ENCODE assay signal across 11 cellular contexts in genomic region chr1:157044326-157044725, GRCh38. TPM values are rescaled to one million over a fixed set of nuclear protein-coding genes. Genes with fewer than 3 reads are reported as not detected.
A peak's percentile ranks its signal among the peaks of the same experiment; 100 is the strongest.
DNase-seq lines count a peak whose midpoint lies in the region; ATAC-seq, FAIRE-seq and TF ChIP-seq lines count a peak whose summit lies in the region.
"Had no signal": no experiment of that assay in that cellular context is flagged by ENCODE, and none has a peak within 500 bp of the region (broad histone marks: within the 10 kb centered on the region; RNA-seq: fewer than 3 reads in every experiment).

No MANE protein-coding gene starts in this region.

- no peaks in the 10 kb centered on the region; the same call in 1 of the 2 replicates for H3K27me3 Mint-ChIP-seq in HFFc6 (ENCODE audit: insufficient read depth)
- no peaks in the 10 kb centered on the region for H3K27me3 Mint-ChIP-seq in brain
- peaks cover 70% of the 10 kb centered on the region for H3K27me3 Mint-ChIP-seq in stimulated activated memory B cell treated with anti-CD40 and anti-IgM and Interleukin-4, amounts not matched to agents 10 μg/mL and 1 μg/mL and 100 μg/mL, for 72 hours

- peak overlapping the region; percentile 84 for H3K9ac ChIP-seq in HepG2 (ENCODE audit: insufficient read depth, low read depth, low read length)

- no peaks in the 10 kb centered on the region for H3K36me3 ChIP-seq in HepG2 (replicated peaks in 1 of 2; ENCODE audit: control insufficient read depth in 1 of 2, insufficient read depth in 2 of 2, low read length in 2 of 2)
- no peaks in the 10 kb centered on the region for H3K36me3 ChIP-seq in thoracic aorta
- H3K36me3 ChIP-seq in small intestine (ENCODE audit: control insufficient read depth in 2 of 2, insufficient read depth in 2 of 2, low read length in 2 of 2) = no peaks in the 10 kb centered on the region

- H3K27ac ChIP-seq in HepG2 (ENCODE audit: extremely low read length, insufficient read depth, low read length) = peak overlapping the region; percentile 18
- no peak overlapping the region for H3K27ac ChIP-seq in thoracic aorta
- H3K27ac ChIP-seq in small intestine (ENCODE audit: low read depth in 1 of 2, low read length in 1 of 2) = no peak overlapping the region

- peaks cover 61% of the 10 kb centered on the region for H3K4me1 ChIP-seq in HepG2 (ENCODE audit: insufficient read depth, low read length)
- H3K4me1 ChIP-seq in thoracic aorta (ENCODE audit: control insufficient read depth in 1 of 2, low read depth in 2 of 2) = peaks cover 32 to 36% of the 10 kb centered on the region in 2 donors
- H3K4me1 ChIP-seq in small intestine (ENCODE audit: control insufficient read depth in 2 of 2, insufficient read depth in 1 of 2, low read depth in 1 of 2, low read length in 1 of 2) = peaks cover 9 to 28% of the 10 kb centered on the region in 2 donors

- H3K27ac Mint-ChIP-seq in HFFc6 (peak overlapping the region; percentile 90), brain (peak overlapping the region; percentile 58 to 97 (median 92))
- no peak overlapping the region for H3K27ac Mint-ChIP-seq in stimulated activated memory B cell treated with anti-CD40 and anti-IgM and Interleukin-4, amounts not matched to agents 10 μg/mL and 1 μg/mL and 100 μg/mL, for 72 hours

- peaks cover 64% of the 10 kb centered on the region for H3K4me1 Mint-ChIP-seq in HFFc6 (ENCODE audit: low read depth)
- H3K4me1 Mint-ChIP-seq in brain = peaks cover 59% of the 10 kb centered on the region
- H3K4me1 Mint-ChIP-seq in stimulated activated memory B cell treated with anti-CD40 and anti-IgM and Interleukin-4, amounts not matched to agents 10 μg/mL and 1 μg/mL and 100 μg/mL, for 72 hours = peaks cover 15% of the 10 kb centered on the region

- H3K79me2 ChIP-seq in HepG2 (ENCODE audit: insufficient read depth, low read length) = peaks cover 58% of the 10 kb centered on the region

- no peak for DNase-seq in HFFc6
- no peak for DNase-seq in HepG2 (ENCODE audit: low spot score)
- no peak for DNase-seq in thoracic aorta (ENCODE audit: low spot score)
- DNase-seq in small intestine = no peak
- DNase-seq: naive thymus-derived CD4-positive, alpha-beta T cell; NCI-H1930; stimulated activated naive CD8-positive, alpha-beta T cell treated with anti-CD3 and anti-CD28 coated beads, Interleukin-15, Interleukin-2, amounts not matched to agents 100 U/mL and 50 U/mL, for 24 hours had no signal

- peak overlapping the region; percentile 83 to 94 (median 88) for H3K4me3 ChIP-seq in HepG2 (replicated peaks in 1 of 3; ENCODE audit: insufficient read depth in 1 of 3, low read depth in 2 of 3, low read length in 3 of 3)
- peak overlapping the region; percentile 91 for H3K4me3 ChIP-seq in thoracic aorta
- peak overlapping the region in 1 of 2 donors; percentile 42 for H3K4me3 ChIP-seq in small intestine (ENCODE audit: low read depth in 1 of 2, low read length in 2 of 2)

- H3K4me3 Mint-ChIP-seq in HFFc6 (peak overlapping the region; percentile 93), brain (peak overlapping the region; percentile 91 to 97 (median 92))
- H3K4me3 Mint-ChIP-seq in stimulated activated memory B cell treated with anti-CD40 and anti-IgM and Interleukin-4, amounts not matched to agents 10 μg/mL and 1 μg/mL and 100 μg/mL, for 72 hours = no peak overlapping the region

- H3K9me3 ChIP-seq in HepG2 (ENCODE audit: low read length) = no peaks in the 10 kb centered on the region
- no peaks in the 10 kb centered on the region for H3K9me3 ChIP-seq in thoracic aorta
- no peaks in the 10 kb centered on the region for H3K9me3 ChIP-seq in small intestine (ENCODE audit: control insufficient read depth, low read depth)

- no peak for TF ChIP-seq POLR2A in HepG2 (IDR thresholded peaks at IDR 0.05; ENCODE audit: insufficient read depth in 1 of 2, low read depth in 2 of 2, low read length in 2 of 2)

- no peaks in the 10 kb centered on the region; the same call in 1 of the 2 replicates for H3K36me3 Mint-ChIP-seq in HFFc6 (ENCODE audit: low read depth)
- peaks cover 9% of the 10 kb centered on the region for H3K36me3 Mint-ChIP-seq in brain
- H3K36me3 Mint-ChIP-seq in stimulated activated memory B cell treated with anti-CD40 and anti-IgM and Interleukin-4, amounts not matched to agents 10 μg/mL and 1 μg/mL and 100 μg/mL, for 72 hours = no peaks in the 10 kb centered on the region

- TF ChIP-seq RAD21 in HepG2 (CRISPR knock-in tag; IDR thresholded peaks at IDR 0.05) = no peak

- in situ Hi-C loops in HepG2 (cut with HindIII; ENCODE audit: extremely low pct_ligation_motif_present, low pct_unique_long_range_greater_than_20kb) = no loop called here

- no peak for FAIRE-seq in HepG2 (lab: Jason Lieb, UNC)
- no peak for FAIRE-seq in small intestine (lab: Jason Lieb, UNC)
- FAIRE-seq: GM18507 had no signal

- H4K20me1 ChIP-seq in HepG2 (ENCODE audit: insufficient read depth, low read length) = no peaks in the 10 kb centered on the region

- POLR2A ChIA-PET in HepG2 (lab: Yijun Ruan, JAX) = no interaction called here

- intact Hi-C loops in HepG2 (cut with micrococcal nuclease; ENCODE audit: unreplicated experiment) = no loop called here

- H3K9me3 Mint-ChIP-seq in HFFc6 (no peaks in the 10 kb centered on the region), brain (no peaks in the 10 kb centered on the region)
- no peaks in the 10 kb centered on the region for H3K9me3 Mint-ChIP-seq in stimulated activated memory B cell treated with anti-CD40 and anti-IgM and Interleukin-4, amounts not matched to agents 10 μg/mL and 1 μg/mL and 100 μg/mL, for 72 hours

- TF ChIP-seq EP300 in HepG2 (IDR thresholded peaks at IDR 0.05; ENCODE audit: low read depth in 2 of 2, low read length in 2 of 2) (no peak), HepG2 (CRISPR knock-in tag; IDR thresholded peaks at IDR 0.05; ENCODE audit: borderline replicate concordance) (no peak)

- TF ChIP-seq CTCF in HFFc6 (IDR thresholded peaks at IDR 0.05) (no peak), brain (conservative IDR thresholded peaks at IDR 0.05) (no peak), HepG2 (CRISPR knock-in tag; IDR thresholded peaks at IDR 0.05) (no peak), thoracic aorta (IDR thresholded peaks at IDR 0.05) (no peak)

- WGBS in HepG2 (ENCODE audit: low lambda C conversion rate) = 19% methylated on average over 6 of the region's 6 CpGs
- WGBS in small intestine, 3 donors = 23 to 32% (median 29%) methylated on average over 6 of the region's 6 CpGs

- H3K27me3 ChIP-seq in HepG2 (ENCODE audit: control insufficient read depth in 1 of 2, insufficient read depth in 2 of 2, low read length in 2 of 2) (no peaks in the 10 kb centered on the region; a peak in 1 of 5 replicates), thoracic aorta (replicated peaks; ENCODE audit: insufficient read depth) (no peaks in the 10 kb centered on the region), small intestine (ENCODE audit: control insufficient read depth in 2 of 2, insufficient read depth in 2 of 2, low read length in 2 of 2) (no peaks in the 10 kb centered on the region)

- CTCF ChIA-PET in HepG2 (lab: Yijun Ruan, JAX; ENCODE audit: low intra/inter-chr PET ratio, low total read pairs) = no interaction called here

- H3K4me2 ChIP-seq in HepG2 (ENCODE audit: low read depth, low read length) = peak overlapping the region; percentile 77

- H2AFZ ChIP-seq in HepG2 (ENCODE audit: low read length) = no peak overlapping the region

- no peak for ATAC-seq in HepG2
- ATAC-seq in thoracic aorta (ENCODE audit: insufficient number of reproducible peaks, low FRiP score, low read depth) = no peak
- no peak for ATAC-seq in stimulated activated memory B cell treated with anti-CD40 and anti-IgM and Interleukin-4, amounts not matched to agents 10 μg/mL and 1 μg/mL and 100 μg/mL, for 72 hours
- ATAC-seq in HG02870 (IDR thresholded peaks at IDR 0.05; ENCODE audit: unreplicated experiment) = no peak
- ATAC-seq: naive thymus-derived CD4-positive, alpha-beta T cell; stimulated activated naive CD8-positive, alpha-beta T cell treated with anti-CD3 and anti-CD28 coated beads, Interleukin-15, Interleukin-2, amounts not matched to agents 100 U/mL and 50 U/mL, for 24 hours had no signal

- BruUV-seq in HepG2 (replicated peaks; lab: Mats Ljungman, UMichigan) = no TSS peak

RNA-seq across cellular contexts. Expression of gene ARHGEF11, which starts 1.2 kb away (rescaled TPM):
- total RNA-seq in HFFc6 (2021; fragmentation: NEBNext Ultra II Directional; extraction: Animal tissue kit (Norgen Biotek cat#: 25700)) = 10 to 100 TPM; 21.3 to 24.8 (median 22.4) TPM
- polyA plus RNA-seq in brain (ENCODE audit: insufficient read depth, low read depth, low replicate concordance) (15.3 TPM), HepG2 (2011; rRNA removed) (16.5 and 22.1 TPM in 2 replicates), small intestine (10 to 100 TPM; 13.2 to 18.8 (median 17.2) TPM)
- total RNA-seq in HepG2 (2016; rRNA removed; fragmentation: Illumina TruSeq; extraction: Trizol) (16.0 and 21.2 TPM in 2 replicates), thoracic aorta (10 to 100 TPM; 40.3 to 40.6 TPM)
- 3.0 and 3.1 TPM in 2 replicates for total RNA-seq in HepG2 (2016; cell fraction: cytosol; rRNA removed; fragmentation: Illumina TruSeq; extraction: Trizol; ENCODE audit: low read depth)
- 12.1 and 20.8 TPM in 2 replicates for total RNA-seq in HepG2 (2016; cell fraction: insoluble cytoplasmic fraction; rRNA removed; fragmentation: Illumina TruSeq; extraction: Trizol)
- total RNA-seq in HepG2 (2016; cell fraction: membrane; rRNA removed; fragmentation: Illumina TruSeq; extraction: Trizol) = 8.7 and 9.3 TPM in 2 replicates
- total RNA-seq in HepG2 (2016; cell fraction: nucleus; rRNA removed; fragmentation: Illumina TruSeq; extraction: Trizol) = 22.9 and 26.4 TPM in 2 replicates
- 7.4 and 8.7 TPM in 2 replicates for polyA plus RNA-seq in HepG2 (2011; cell fraction: cytosol; rRNA removed)
- polyA plus RNA-seq in HepG2 (2011; cell fraction: nucleus; rRNA removed) = 70.7 and 76.4 TPM in 2 replicates
- 9.4 and 12.9 TPM in 2 replicates for polyA plus RNA-seq in HepG2 (2012)
- 0.45 and 0.63 TPM in 2 replicates for polyA plus RNA-seq in HepG2 (2016; cell fraction: cytosol; fragmentation: Illumina TruSeq; extraction: Trizol; ENCODE audit: low read depth)
- 9.9 and 12.7 TPM in 2 replicates for polyA plus RNA-seq in HepG2 (2016; cell fraction: insoluble cytoplasmic fraction; fragmentation: Illumina TruSeq; extraction: Trizol; ENCODE audit: low read depth)
- polyA plus RNA-seq in HepG2 (2016; cell fraction: membrane; fragmentation: Illumina TruSeq; extraction: Trizol; ENCODE audit: low read depth) = 3.1 and 3.6 TPM in 2 replicates
- polyA plus RNA-seq in HepG2 (2016; cell fraction: nucleus; fragmentation: Illumina TruSeq; extraction: Trizol; ENCODE audit: insufficient read depth, low read depth) = 40.5 and 55.1 TPM in 2 replicates
- 21.2 and 27.7 TPM in 2 replicates for polyA minus RNA-seq in HepG2 (2011; rRNA and poly(A)+ RNA removed; ENCODE audit: low replicate concordance)
- 6.5 and 10.9 TPM in 2 replicates for polyA minus RNA-seq in HepG2 (2011; cell fraction: cytosol; rRNA and poly(A)+ RNA removed)
- 32.3 and 34.1 TPM in 2 replicates for polyA minus RNA-seq in HepG2 (2011; cell fraction: nucleus; rRNA and poly(A)+ RNA removed)

RNA-seq across cellular contexts. Expression of gene ETV3L, which starts 55.3 kb away (rescaled TPM):
- not detected for total RNA-seq in HFFc6 (2021; fragmentation: NEBNext Ultra II Directional; extraction: Animal tissue kit (Norgen Biotek cat#: 25700))
- polyA plus RNA-seq in brain (ENCODE audit: insufficient read depth, low read depth, low replicate concordance) = not detected
- total RNA-seq in HepG2 (2016; rRNA removed; fragmentation: Illumina TruSeq; extraction: Trizol) = not detected in 2 replicates
- total RNA-seq in HepG2 (2016; cell fraction: cytosol; rRNA removed; fragmentation: Illumina TruSeq; extraction: Trizol; ENCODE audit: low read depth) = not detected in 2 replicates
- total RNA-seq in HepG2 (2016; cell fraction: insoluble cytoplasmic fraction; rRNA removed; fragmentation: Illumina TruSeq; extraction: Trizol) = not detected in 2 replicates
- not detected in 2 replicates for total RNA-seq in HepG2 (2016; cell fraction: membrane; rRNA removed; fragmentation: Illumina TruSeq; extraction: Trizol)
- not detected in 2 replicates for total RNA-seq in HepG2 (2016; cell fraction: nucleus; rRNA removed; fragmentation: Illumina TruSeq; extraction: Trizol)
- polyA plus RNA-seq in HepG2 (2011; rRNA removed) = not detected in 2 replicates
- not detected in 2 replicates for polyA plus RNA-seq in HepG2 (2011; cell fraction: cytosol; rRNA removed)
- polyA plus RNA-seq in HepG2 (2011; cell fraction: nucleus; rRNA removed) = not detected in 2 replicates
- polyA plus RNA-seq in HepG2 (2012) = not detected in 2 replicates
- polyA plus RNA-seq in HepG2 (2016; cell fraction: cytosol; fragmentation: Illumina TruSeq; extraction: Trizol; ENCODE audit: low read depth) = not detected in 2 replicates
- polyA plus RNA-seq in HepG2 (2016; cell fraction: insoluble cytoplasmic fraction; fragmentation: Illumina TruSeq; extraction: Trizol; ENCODE audit: low read depth) = not detected in 2 replicates
- not detected in 2 replicates for polyA plus RNA-seq in HepG2 (2016; cell fraction: membrane; fragmentation: Illumina TruSeq; extraction: Trizol; ENCODE audit: low read depth)
- not detected in 2 replicates for polyA plus RNA-seq in HepG2 (2016; cell fraction: nucleus; fragmentation: Illumina TruSeq; extraction: Trizol; ENCODE audit: insufficient read depth, low read depth)
- polyA minus RNA-seq in HepG2 (2011; rRNA and poly(A)+ RNA removed; ENCODE audit: low replicate concordance) = not detected in 2 replicates
- not detected in 2 replicates for polyA minus RNA-seq in HepG2 (2011; cell fraction: cytosol; rRNA and poly(A)+ RNA removed)
- polyA minus RNA-seq in HepG2 (2011; cell fraction: nucleus; rRNA and poly(A)+ RNA removed) = not detected in 2 replicates
- total RNA-seq in thoracic aorta = not detected
- polyA plus RNA-seq in small intestine = not detected
- total RNA-seq: naive thymus-derived CD4-positive, alpha-beta T cell had no signal
- polyA plus RNA-seq: naive thymus-derived CD4-positive, alpha-beta T cell had no signal
